10 cellular contexts compared by ENCODE assay signal in the genomic region with DNA sequence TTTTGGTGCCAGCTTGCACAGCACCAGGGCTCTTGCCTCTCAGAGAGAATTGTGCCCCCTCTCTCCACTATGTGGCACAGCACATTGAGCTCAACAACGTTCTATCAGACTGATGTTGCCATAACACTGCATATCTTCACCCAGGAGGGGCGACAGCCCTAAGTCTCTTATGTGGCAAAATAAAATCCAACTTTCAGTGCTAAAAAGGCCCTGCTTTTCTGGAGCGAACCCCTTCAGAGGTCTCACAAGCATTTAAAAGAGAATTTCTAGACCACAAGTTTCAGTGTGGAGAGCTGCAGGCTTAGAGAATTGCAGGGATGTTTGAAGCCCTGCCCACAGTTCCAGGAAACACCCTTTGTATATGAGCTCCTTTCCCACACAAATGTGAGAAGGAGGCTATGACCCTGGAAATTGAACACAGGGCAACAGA.
DNase-seq lines count a peak whose midpoint lies in the region; ATAC-seq and TF ChIP-seq lines count a peak whose summit lies in the region.
"Had no signal": no experiment of that assay in that cellular context is flagged by ENCODE, and none has a peak within 500 bp of the region (broad histone marks: within the 10 kb centered on the region; RNA-seq: fewer than 3 reads in every experiment).

No MANE protein-coding gene starts in this region.

- ATAC-seq in left cardiac atrium, result peak; percentile 5 to 24
- ATAC-seq in foreskin keratinocyte, result no peak

- H3K27me3 ChIP-seq in right atrium auricular region (no peaks in the 10 kb centered on the region), WERI-Rb-1 (ENCODE audit: insufficient read depth, low read depth, severe bottlenecking) (no peaks in the 10 kb centered on the region), foreskin keratinocyte (no peaks in the 10 kb centered on the region), Peyer's patch (no peaks in the 10 kb centered on the region)
- H3K27me3 ChIP-seq: esophagus muscularis mucosa had no signal

- H3K9me3 Mint-ChIP-seq in type B pancreatic cell, result no peaks in the 10 kb centered on the region

- H3K4me3 Mint-ChIP-seq in type B pancreatic cell, result no peak overlapping the region

- H3K4me1 ChIP-seq in right atrium auricular region (peaks cover 0 to 29% of the 10 kb centered on the region in 2 donors), foreskin keratinocyte (peaks cover 9% of the 10 kb centered on the region), Peyer's patch (no peaks in the 10 kb centered on the region)

- peaks cover 4% of the 10 kb centered on the region for H3K27me3 Mint-ChIP-seq in type B pancreatic cell

- peaks cover 46% of the 10 kb centered on the region for H3K4me1 Mint-ChIP-seq in type B pancreatic cell (ENCODE audit: unreplicated experiment)

- intact Hi-C loops in left cardiac atrium (cut with DNase I), result no loop called here

- H3K4me3 ChIP-seq in right atrium auricular region, result no peak overlapping the region
- no peak overlapping the region for H3K4me3 ChIP-seq in WERI-Rb-1 (ENCODE audit: low read depth, low read length)
- no peak overlapping the region for H3K4me3 ChIP-seq in Peyer's patch
- H3K4me3 ChIP-seq: esophagus muscularis mucosa had no signal

- peak overlapping the region in 1 of 2 donors; percentile 22 for H3K27ac ChIP-seq in right atrium auricular region
- no peak overlapping the region for H3K27ac ChIP-seq in WERI-Rb-1
- H3K27ac ChIP-seq in foreskin keratinocyte, result no peak overlapping the region
- H3K27ac ChIP-seq in Peyer's patch, result no peak overlapping the region
- H3K27ac ChIP-seq: esophagus muscularis mucosa had no signal

- H3K36me3 Mint-ChIP-seq in type B pancreatic cell, result peaks cover 12% of the 10 kb centered on the region

- TF ChIP-seq POLR2A in Peyer's patch (IDR thresholded peaks at IDR 0.05), result no peak

- DNase-seq in left cardiac atrium (no peak), right atrium auricular region (ENCODE audit: low spot score) (no peak), WERI-Rb-1 (no peak), foreskin keratinocyte (no peak), type B pancreatic cell (ENCODE audit: extremely low spot score, unreplicated experiment) (no peak), GM20000 (ENCODE audit: low spot score) (no peak), Peyer's patch (no peak), medulla oblongata (ENCODE audit: extremely low spot score) (no peak)
- DNase-seq: NCI-H345 had no signal

- TF ChIP-seq CTCF in right atrium auricular region (IDR thresholded peaks at IDR 0.05), result peak in 1 of 2 donors; percentile 31
- TF ChIP-seq CTCF in WERI-Rb-1 (IDR thresholded peaks at IDR 0.05; ENCODE audit: low read depth, low read length), result 0 out of 2 replicates have a peak, but pooled peaks have one; percentile 14
- TF ChIP-seq CTCF in foreskin keratinocyte (conservative IDR thresholded peaks at IDR 0.05), result peak; percentile 14
- TF ChIP-seq CTCF in type B pancreatic cell (conservative IDR thresholded peaks at IDR 0.05), result no peak
- TF ChIP-seq CTCF in GM20000 (IDR thresholded peaks at IDR 0.05; ENCODE audit: extremely low read depth, missing control alignments), result no peak
- TF ChIP-seq CTCF in Peyer's patch (IDR thresholded peaks at IDR 0.05), result no peak

- H3K9me3 ChIP-seq in right atrium auricular region (no peaks in the 10 kb centered on the region), WERI-Rb-1 (ENCODE audit: severe bottlenecking) (peaks cover 16% of the 10 kb centered on the region), Peyer's patch (no peaks in the 10 kb centered on the region)
- H3K9me3 ChIP-seq: esophagus muscularis mucosa had no signal

- H3K36me3 ChIP-seq in right atrium auricular region (no peaks in the 10 kb centered on the region), WERI-Rb-1 (no peaks in the 10 kb centered on the region), Peyer's patch (no peaks in the 10 kb centered on the region)
- H3K36me3 ChIP-seq: esophagus muscularis mucosa had no signal

- peak overlapping the region; percentile 81 for H3K27ac Mint-ChIP-seq in type B pancreatic cell

Comparison
In these comparisons a context has a peak if more than half of its experiments do, and no peak if none do; other contexts are left out.
1. CTCF ChIP-seq: peak in WERI-Rb-1 (single experiment) and foreskin keratinocyte (single experiment); none in type B pancreatic cell (single experiment), GM20000 (single experiment) and Peyer's patch (0 of 6).